ENCODE assay signal across 8 cellular contexts in the genomic region with DNA sequence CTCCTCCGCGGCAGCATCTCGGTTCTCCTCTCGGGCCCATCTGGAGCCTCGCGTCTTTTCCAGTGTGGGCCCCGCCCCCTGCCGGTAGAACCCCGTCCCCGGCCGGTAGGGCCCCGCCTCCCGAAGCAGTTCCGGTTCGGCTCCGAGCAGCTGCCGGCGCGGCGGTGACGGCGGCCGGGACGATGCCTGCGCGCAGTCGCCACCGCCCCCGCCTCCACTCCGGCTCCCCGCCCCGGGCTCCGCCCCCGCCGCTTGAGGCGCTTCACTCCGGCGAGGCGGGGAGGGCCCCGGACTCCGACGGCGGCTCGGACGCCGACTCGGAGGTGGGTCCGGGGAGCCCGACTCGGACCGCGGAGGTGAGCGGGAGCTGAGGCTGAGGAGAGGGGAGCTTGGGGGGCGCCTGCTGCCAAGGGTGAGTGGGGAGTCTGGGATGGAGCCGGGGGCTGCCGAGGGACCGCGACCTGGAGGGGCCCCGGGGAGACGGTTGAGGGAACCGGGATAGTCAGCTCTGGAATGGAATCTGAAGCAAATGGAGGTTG. TPM values are rescaled to one million over a fixed set of nuclear protein-coding genes. Genes with fewer than 3 reads are reported as not detected.
A peak's percentile ranks its signal among the peaks of the same experiment; 100 is the strongest.
DNase-seq lines count a peak whose midpoint lies in the region; ATAC-seq, FAIRE-seq and TF ChIP-seq lines count a peak whose summit lies in the region.

A gene (plus strand): TSS at position 290 of the 539 bp plus-strand sequence. CDS start 38,873 bp downstream, outside the sequence.

- H3K36me3 ChIP-seq in kidney (ENCODE audit: control insufficient read depth in 1 of 2, insufficient read depth in 2 of 2, low read length in 2 of 2): no peaks in the 10 kb centered on the region

- no peak for FAIRE-seq in kidney (lab: Jason Lieb, UNC)

- peak; percentile 60 for ATAC-seq in GM18517 (IDR thresholded peaks at IDR 0.05; ENCODE audit: unreplicated experiment)
- ATAC-seq in HG03064 (IDR thresholded peaks at IDR 0.05; ENCODE audit: low read depth, unreplicated experiment): peak; percentile 62
- ATAC-seq in GM19023 (IDR thresholded peaks at IDR 0.05; ENCODE audit: unreplicated experiment): no peak

- no peaks in the 10 kb centered on the region for H3K9me3 ChIP-seq in kidney (ENCODE audit: control insufficient read depth in 1 of 2, low read length in 2 of 2)

- TF ChIP-seq CTCF in kidney (IDR thresholded peaks at IDR 0.05; ENCODE audit: borderline replicate concordance, extremely low read depth, insufficient read depth): no peak

- H3K4me1 ChIP-seq in kidney (ENCODE audit: control insufficient read depth in 1 of 2, insufficient read depth in 1 of 2, low read depth in 1 of 2, low read length in 2 of 2): peaks cover 0 to 10% of the 10 kb centered on the region in 2 donors

- peak within 1 kb of the TSS; percentile 78 to 96 for H3K4me3 ChIP-seq in kidney (ENCODE audit: low read length in 2 of 2)

- DNase-seq in NCI-H345 treated with DMSO at 0.1 percent for 48 hours (lab: John Stamatoyannopoulos, UW; ENCODE audit: unreplicated experiment): peak; percentile 58
- DNase-seq in activated CD4-positive, alpha-beta T cell treated with anti-CD3 and anti-CD28 coated beads for 1 hour: peak; percentile 92
- peak; percentile 95 for DNase-seq in cerebellar cortex (ENCODE audit: low spot score)
- peak; percentile 99 for DNase-seq in kidney
- DNase-seq in stimulated activated CD4-positive, alpha-beta T cell treated with anti-CD3 and anti-CD28 coated beads, Interleukin-12 subunit alpha, Interleukin-12 subunit beta, amount 100 ng/mL, for 48 hours (ENCODE audit: low read depth in 2 of 3, low spot score in 1 of 3): peak; percentile 94 to 97 (median 97)

- H3K9ac ChIP-seq in kidney (ENCODE audit: low read length in 2 of 2): peak within 1 kb of the TSS; percentile 99

- intact Hi-C loops in kidney (cut with DNase I): no loop called here

- peak within 1 kb of the TSS; percentile 96 to 99 for H3K27ac ChIP-seq in kidney (ENCODE audit: low read depth in 2 of 2, low read length in 2 of 2)

RNA-seq across cellular contexts. Expression of the gene that starts here (rescaled TPM):
- total RNA-seq in kidney: 20.5 TPM
- polyA plus RNA-seq in kidney (ENCODE audit: insufficient read depth, low read depth, low replicate concordance): 5.3 TPM
